ENCODE assay signal across 9 cellular contexts in genomic region chr7:142808802-142809583, GRCh38. TPM values are rescaled to one million over a fixed set of nuclear protein-coding genes. Genes with fewer than 3 reads are reported as not detected.
DNase-seq lines count a peak whose midpoint lies in the region; ATAC-seq, FAIRE-seq and TF ChIP-seq lines count a peak whose summit lies in the region.
"Had no signal": no experiment of that assay in that cellular context is flagged by ENCODE, and none has a peak within 500 bp of the region (broad histone marks: within the 10 kb centered on the region; RNA-seq: fewer than 3 reads in every experiment).

No MANE protein-coding gene starts in this region.

- intact Hi-C loops in GM12878 (cut with micrococcal nuclease; ENCODE audit: unreplicated experiment) = loop anchor here (1.0 to 2.0 kb wide), 2 partner anchors 12 to 22 kb away; no protein-coding TSS in a partner anchor

- TF ChIP-seq CTCF in GM12878 (IDR thresholded peaks at IDR 0.05 in 2 of 3, conservative IDR thresholded peaks at IDR 0.05 in 1 of 3; ENCODE audit: control insufficient read depth in 2 of 3, extremely low read depth in 1 of 3, insufficient read depth in 1 of 3, low read depth in 3 of 3, low read length in 3 of 3) = no peak

- no peaks in the 10 kb centered on the region for H3K36me3 ChIP-seq in GM12878 (ENCODE audit: control insufficient read depth in 2 of 2, insufficient read depth in 2 of 2, low read length in 1 of 2)

- peak; percentile 91 for FAIRE-seq in GM12878 (lab: Jason Lieb, UNC)

- SMC1A ChIA-PET in GM12878 (lab: Charles Lee; ENCODE audit: uncharacterized antibody, unreplicated experiment) = interaction anchor here (0.8 to 12.9 kb wide), 20 partner anchors 11 to 225 kb away, joined by 3 to 786 read pairs (median 12); partner anchors contain the start of genes EPHB6 and PRSS2

- peak overlapping the region; percentile 40 for H2AFZ ChIP-seq in GM12878 (ENCODE audit: control insufficient read depth, low read depth, low read length)
- H2AFZ ChIP-seq: parathyroid adenoma had no signal

- peak overlapping the region; percentile 51; the same call in 1 of the 2 replicates for H3K4me3 ChIP-seq in GM12878

- ATAC-seq in GM18873 (IDR thresholded peaks at IDR 0.05; ENCODE audit: low FRiP score, unreplicated experiment) (peak; percentile 92), HG02981 (IDR thresholded peaks at IDR 0.05; ENCODE audit: unreplicated experiment) (peak; percentile 85), GM12878 (peak; percentile 82)

- H3K27me3 ChIP-seq in GM12878 (replicated peaks in 1 of 2; ENCODE audit: control insufficient read depth in 2 of 2, insufficient read depth in 2 of 2, low read length in 1 of 2) = no peaks in the 10 kb centered on the region

- H3K79me2 ChIP-seq in GM12878 (ENCODE audit: control insufficient read depth, insufficient read depth, low read length) = no peaks in the 10 kb centered on the region
- H3K79me2 ChIP-seq: parathyroid adenoma had no signal

- TF ChIP-seq EP300 in GM12878 (IDR thresholded peaks at IDR 0.05; ENCODE audit: borderline replicate concordance in 1 of 2, control insufficient read depth in 1 of 2, low read depth in 2 of 2, low read length in 2 of 2) = peak; percentile 98 to 100

- peak overlapping the region; percentile 90 for H3K4me2 ChIP-seq in GM12878 (ENCODE audit: control insufficient read depth, insufficient read depth)

- H3K9ac ChIP-seq in GM12878 (ENCODE audit: control insufficient read depth, insufficient read depth, low read length) = peak overlapping the region; percentile 72
- H3K9ac ChIP-seq: parathyroid adenoma had no signal

- under 1% methylated on average over 6 of the region's 6 CpGs for WGBS in GM12878 (ENCODE audit: insufficient coverage, insufficient replicate concordance, low lambda C conversion rate, missing lambda C conversion rate)

- in situ Hi-C loops in GM12878 (cut with MboI) = loop anchor here (10.0 kb wide), 1 partner anchor 1244 kb away; no protein-coding TSS in a partner anchor

- H3K27ac ChIP-seq in GM12878 (ENCODE audit: control insufficient read depth, insufficient read depth) = peak overlapping the region; percentile 99
- H3K27ac ChIP-seq: parathyroid adenoma had no signal

- peaks cover 57% of the 10 kb centered on the region for H3K4me1 ChIP-seq in GM12878 (ENCODE audit: control insufficient read depth, insufficient read depth, low read length)
- H3K4me1 ChIP-seq: parathyroid adenoma had no signal

- no TSS peak for BruUV-seq in GM12878 (replicated peaks; lab: Mats Ljungman, UMichigan)

- RAD21 ChIA-PET in GM12878 (lab: Charles Lee; ENCODE audit: unreplicated experiment) = interaction anchor here (1.0 to 13.5 kb wide), 19 partner anchors 8 to 227 kb away, joined by 3 to 813 read pairs (median 6); partner anchors contain the start of gene PRSS2

- POLR2A ChIA-PET in GM12878 (lab: Charles Lee) = interaction anchor here (0.9 to 15.3 kb wide), 6 partner anchors 17 to 95 kb away, joined by 3 to 325 read pairs (median 13); partner anchors contain the start of gene PRSS2

- H3K9me3 ChIP-seq in GM12878 (replicated peaks; ENCODE audit: control insufficient read depth, insufficient read depth, low read length) = no peaks in the 10 kb centered on the region

- CTCF ChIA-PET in GM12878 (lab: Yijun Ruan, JAX) = interaction anchor here (0.8 to 28.6 kb wide), 24 partner anchors 8 to 224 kb away, joined by 3 to 1055 read pairs (median 10); partner anchors contain the start of gene PRSS2

- DNase-seq in T-helper 9 cell (peak; percentile 91), GM12878 (ENCODE audit: low read depth, low spot score) (peak; percentile 96), medulla oblongata (ENCODE audit: extremely low spot score) (no peak), mesenteric fat pad (ENCODE audit: low spot score) (no peak), iPS-NIHi7 (ENCODE audit: extremely low spot score) (no peak)
- DNase-seq in stimulated activated CD4-positive, alpha-beta T cell treated with anti-CD3 and anti-CD28 coated beads, Interleukin-1b, Interleukin-23, amount 100 ng/mL, for 4 hours (ENCODE audit: low read depth in 2 of 2) = peak; percentile 79 to 92

- no peaks in the 10 kb centered on the region for H4K20me1 ChIP-seq in GM12878 (ENCODE audit: control insufficient read depth, insufficient read depth)

- peak; percentile 27; the same call in 1 of the 2 replicates for TF ChIP-seq RAD21 in GM12878 (IDR thresholded peaks at IDR 0.05; ENCODE audit: insufficient read depth, low read depth, low read length)

- peak; percentile 68 for TF ChIP-seq POLR2A in GM12878 (IDR thresholded peaks at IDR 0.05; ENCODE audit: low read depth, low read length)

TF ChIP-seq in GM12878, 131 proteins besides CTCF, POLR2A, EP300 and RAD21 (continues in another document):
- TF ChIP-seq SUPT20H (IDR thresholded peaks at IDR 0.05; ENCODE audit: borderline replicate concordance, control insufficient read depth, low read depth, low read length) = no peak

RNA-seq across cellular contexts. Expression of gene PRSS2, which starts 38.2 kb away (rescaled TPM):
- not detected in 2 replicates for total RNA-seq in GM12878 (2013; cell fraction: nucleolus; rRNA removed)
- not detected in 2 replicates for total RNA-seq in GM12878 (2014; rRNA removed)
- total RNA-seq in GM12878 (2014; rRNA removed; fragmentation: Illumina TruSeq; extraction: Trizol) = not detected in 2 replicates
- 28.8 and 35.7 TPM in 2 replicates for total RNA-seq in GM12878 (2021)
- polyA plus RNA-seq in GM12878 (2011; ENCODE audit: low read depth) = not detected
- 0.41 TPM in 1 of 2 replicates, not detected in the other for polyA plus RNA-seq in GM12878 (2011; rRNA removed)
- 0.40 and 0.53 TPM in 2 replicates for polyA plus RNA-seq in GM12878 (2011; cell fraction: cytosol; rRNA removed)
- 0.37 and 1.0 TPM in 2 replicates for polyA plus RNA-seq in GM12878 (2011; cell fraction: nucleus; rRNA removed)
- 0.25 and 0.28 TPM in 2 replicates for polyA plus RNA-seq in GM12878 (2012)
- polyA plus RNA-seq in GM12878 (2014; fragmentation: Illumina TruSeq; extraction: Trizol) = not detected in 2 replicates
- polyA plus RNA-seq in GM12878 (2014; fragmentation: Nextera tagmentation; extraction: Ambion mirVana) = not detected
- polyA plus RNA-seq in GM12878 (2014; rRNA removed) = 0.28 TPM in 1 of 2 replicates, not detected in the other
- polyA plus RNA-seq in GM12878 (2016; fragmentation: Nextera tagmentation; extraction: Ambion mirVana) = under 1 TPM in 1 of 2 experiments, not detected in 1; 0.21 TPM
- polyA minus RNA-seq in GM12878 (2011; rRNA and poly(A)+ RNA removed) = 0.82 TPM in 1 of 2 replicates, not detected in the other
- polyA minus RNA-seq in GM12878 (2011; cell fraction: cytosol; rRNA and poly(A)+ RNA removed) = not detected in 2 replicates
- not detected in 2 replicates for polyA minus RNA-seq in GM12878 (2011; cell fraction: nucleus; rRNA and poly(A)+ RNA removed)
- total RNA-seq in mesenteric fat pad = 9.3 TPM

RNA-seq across cellular contexts. Expression of gene EPHB6, which starts 45.9 kb away (rescaled TPM):
- 0.69 and 1.5 TPM in 2 replicates for total RNA-seq in GM12878 (2013; cell fraction: nucleolus; rRNA removed)
- total RNA-seq in GM12878 (2014; rRNA removed) = 0.34 TPM in 1 of 2 replicates, not detected in the other
- total RNA-seq in GM12878 (2014; rRNA removed; fragmentation: Illumina TruSeq; extraction: Trizol) = 0.22 TPM in 1 of 2 replicates, not detected in the other
- 0.41 and 0.93 TPM in 2 replicates for total RNA-seq in GM12878 (2021)
- not detected for polyA plus RNA-seq in GM12878 (2011; ENCODE audit: low read depth)
- 0.49 and 1.3 TPM in 2 replicates for polyA plus RNA-seq in GM12878 (2011; rRNA removed)
- polyA plus RNA-seq in GM12878 (2011; cell fraction: cytosol; rRNA removed) = 1.5 and 2.3 TPM in 2 replicates
- polyA plus RNA-seq in GM12878 (2011; cell fraction: nucleus; rRNA removed) = 9.0 and 10.4 TPM in 2 replicates
- 0.18 TPM in 2 replicates for polyA plus RNA-seq in GM12878 (2012)
- polyA plus RNA-seq in GM12878 (2014; fragmentation: Illumina TruSeq; extraction: Trizol) = 0.06 TPM in 1 of 2 replicates, not detected in the other
- polyA plus RNA-seq in GM12878 (2014; fragmentation: Nextera tagmentation; extraction: Ambion mirVana) = under 1 TPM in 1 of 2 experiments, not detected in 1; 0.11 TPM
- 0.68 and 0.88 TPM in 2 replicates for polyA plus RNA-seq in GM12878 (2014; rRNA removed)
- under 1 TPM in 1 of 2 experiments, not detected in 1; 0.47 TPM for polyA plus RNA-seq in GM12878 (2016; fragmentation: Nextera tagmentation; extraction: Ambion mirVana)
- 0.95 and 2.0 TPM in 2 replicates for polyA minus RNA-seq in GM12878 (2011; rRNA and poly(A)+ RNA removed)
- 2.9 and 3.8 TPM in 2 replicates for polyA minus RNA-seq in GM12878 (2011; cell fraction: cytosol; rRNA and poly(A)+ RNA removed)
- polyA minus RNA-seq in GM12878 (2011; cell fraction: nucleus; rRNA and poly(A)+ RNA removed) = 1.3 and 2.5 TPM in 2 replicates
- 6.3 TPM for total RNA-seq in mesenteric fat pad

RNA-seq across cellular contexts. Expression of gene PRSS1, which starts 59.7 kb away (rescaled TPM):
- not detected in 2 replicates for total RNA-seq in GM12878 (2013; cell fraction: nucleolus; rRNA removed)
- total RNA-seq in GM12878 (2014; rRNA removed) (not detected in 2 replicates), GM12878 (2014; rRNA removed; fragmentation: Illumina TruSeq; extraction: Trizol) (not detected in 2 replicates), GM12878 (2021) (11.9 and 12.4 TPM in 2 replicates), mesenteric fat pad (5.0 TPM)
- not detected for polyA plus RNA-seq in GM12878 (2011; ENCODE audit: low read depth)
- polyA plus RNA-seq in GM12878 (2011; rRNA removed) (not detected in 2 replicates), GM12878 (2014; fragmentation: Illumina TruSeq; extraction: Trizol) (not detected in 2 replicates), GM12878 (2014; fragmentation: Nextera tagmentation; extraction: Ambion mirVana) (not detected), GM12878 (2014; rRNA removed) (not detected in 2 replicates), GM12878 (2016; fragmentation: Nextera tagmentation; extraction: Ambion mirVana) (not detected)
- polyA plus RNA-seq in GM12878 (2011; cell fraction: cytosol; rRNA removed) = not detected in 2 replicates
- not detected in 2 replicates for polyA plus RNA-seq in GM12878 (2011; cell fraction: nucleus; rRNA removed)
- polyA plus RNA-seq in GM12878 (2012) = not detected in 2 replicates
- polyA minus RNA-seq in GM12878 (2011; rRNA and poly(A)+ RNA removed) = not detected in 2 replicates
- not detected in 2 replicates for polyA minus RNA-seq in GM12878 (2011; cell fraction: cytosol; rRNA and poly(A)+ RNA removed)
- not detected in 2 replicates for polyA minus RNA-seq in GM12878 (2011; cell fraction: nucleus; rRNA and poly(A)+ RNA removed)

Comparison
In these comparisons a context has a peak if more than half of its experiments do, and no peak if none do; other contexts are left out.
1. DNase-seq: peak in T-helper 9 cell (single experiment), GM12878 (single experiment) and stimulated activated CD4-positive, alpha-beta T cell treated with anti-CD3 and anti-CD28 coated beads, Interleukin-1b, Interleukin-23, amount 100 ng/mL, for 4 hours (2 of 2); none in medulla oblongata (single experiment), mesenteric fat pad (single experiment) and iPS-NIHi7 (single experiment).
2. Peak in every context shown above with its lines, with median percentiles within 50 percentile points of each other: ATAC-seq.